16 cellular contexts compared by ENCODE assay signal in the genomic region with DNA sequence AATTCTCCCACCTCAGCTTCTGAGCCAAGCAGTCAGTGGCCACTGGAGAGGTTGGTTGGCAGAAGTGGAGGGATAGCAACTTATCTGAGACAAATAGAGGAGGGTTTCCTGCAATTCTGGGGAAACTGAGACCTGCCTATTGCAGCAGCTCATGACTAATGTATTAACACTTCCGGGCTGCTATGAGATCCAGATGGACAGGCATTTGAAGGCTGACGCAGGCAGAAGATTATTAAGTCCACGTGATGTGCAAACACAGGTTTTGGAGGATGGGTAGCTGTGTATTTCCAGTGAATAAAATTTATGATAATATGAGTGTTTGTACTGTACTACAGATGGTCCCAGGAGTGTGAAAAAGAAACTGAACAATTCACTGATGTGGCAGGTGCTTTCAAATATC. TPM values are rescaled to one million over a fixed set of nuclear protein-coding genes. Genes with fewer than 3 reads are reported as not detected.
"Had no signal": no experiment of that assay in that cellular context is flagged by ENCODE, and none has a peak within 500 bp of the region (broad histone marks: within the 10 kb centered on the region; RNA-seq: fewer than 3 reads in every experiment).

No MANE protein-coding gene starts in this region.

- H3K36me3 ChIP-seq: esophagus muscularis mucosa, neutrophil, uterus had no signal

- DNase-seq: activated CD4-positive, alpha-beta T cell treated with anti-CD3 and anti-CD28 coated beads, Interleukin-2, amount 50 U/mL, for 1 hour; activated T-cell treated with anti-CD3 and anti-CD28 coated beads for 4 hours; amygdala; cerebellar nuclear complex; head of caudate nucleus; mammary epithelial cell; mucosa of descending colon; naive thymus-derived CD8-positive, alpha-beta T cell; right cardiac atrium; uterus had no signal

- H3K4me1 ChIP-seq: uterus had no signal

- H3K27ac ChIP-seq: esophagus muscularis mucosa, foreskin keratinocyte, neutrophil, uterus had no signal

- H3K27me3 ChIP-seq: foreskin keratinocyte, uterus had no signal

- ATAC-seq: foreskin keratinocyte; left lobe of liver; mucosa of descending colon; naive thymus-derived CD8-positive, alpha-beta T cell had no signal

- H3K9me3 ChIP-seq: esophagus muscularis mucosa, mucosa of descending colon, neutrophil, uterus had no signal

- H3K4me3 ChIP-seq: esophagus muscularis mucosa, mucosa of descending colon, smooth muscle cell, uterus had no signal

RNA-seq across cellular contexts. Expression of gene CFAP161, which starts 28.5 kb away (rescaled TPM):
- total RNA-seq: activated CD8-positive, alpha-beta memory T cell treated with anti-CD3 and anti-CD28 coated beads for 36 hours; foreskin keratinocyte had no signal
- polyA plus RNA-seq: foreskin keratinocyte; naive thymus-derived CD8-positive, alpha-beta T cell; smooth muscle cell had no signal
